In the genomic region with DNA sequence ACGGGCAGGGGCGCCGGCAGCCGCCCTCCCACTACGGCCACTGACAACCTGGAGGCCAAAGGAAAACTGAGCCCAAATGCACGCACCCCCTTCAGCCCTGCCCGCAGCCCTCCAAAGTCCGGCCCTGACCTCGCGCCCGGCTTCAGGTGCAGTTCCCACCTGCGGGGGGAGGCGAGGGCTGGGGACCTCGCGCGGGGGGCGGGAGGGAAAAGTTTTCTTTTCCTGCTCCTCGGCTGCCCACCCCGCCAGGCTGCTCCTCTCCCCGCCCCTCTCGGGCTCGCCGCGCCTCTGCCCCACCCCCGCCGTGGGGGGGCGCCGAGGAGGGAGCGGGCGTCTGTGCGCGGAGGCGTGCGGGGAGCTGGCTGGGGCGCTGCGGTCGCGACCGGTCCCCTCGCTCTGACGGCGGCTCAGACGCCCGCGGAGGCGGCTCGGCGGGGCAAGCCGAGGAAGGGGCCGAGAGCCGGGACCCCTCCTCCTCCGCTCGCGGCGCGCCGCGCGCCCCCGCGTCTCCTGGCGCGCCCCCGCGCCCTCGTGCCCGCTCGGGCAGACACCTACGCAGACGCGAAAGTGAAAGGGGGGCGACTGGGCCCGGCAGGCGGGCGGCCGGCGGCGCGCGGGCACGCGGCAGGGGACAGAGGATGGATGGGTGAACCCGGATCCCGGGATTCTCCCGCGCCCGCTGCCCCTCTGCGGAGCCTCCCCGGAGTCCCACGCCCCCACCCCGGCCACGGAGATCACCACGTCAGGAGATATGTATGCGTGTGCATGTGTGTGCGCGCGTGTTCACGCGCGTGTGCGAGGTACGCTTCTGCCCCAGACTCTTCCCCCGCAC, we compare ENCODE assay signal across 8 cellular contexts. TPM values are rescaled to one million over a fixed set of nuclear protein-coding genes. Genes with fewer than 3 reads are reported as not detected.
DNase-seq lines count a peak whose midpoint lies in the region; ATAC-seq, FAIRE-seq and TF ChIP-seq lines count a peak whose summit lies in the region.

No MANE protein-coding gene starts in this region.

- H3K36me3 ChIP-seq in SK-N-SH (replicated peaks in 1 of 2; ENCODE audit: control insufficient read depth in 1 of 2, insufficient read depth in 2 of 2, low read length in 1 of 2) (no peaks in the 10 kb centered on the region), right atrium auricular region (no peaks in the 10 kb centered on the region), prostate gland (no peaks in the 10 kb centered on the region)

- H3K27ac Mint-ChIP-seq in activated naive CD8-positive, alpha-beta T cell treated with anti-CD3 and anti-CD28 coated beads, Interleukin-2, amount 10 ng/mL, durations not matched to agents 7 days and 5 days = peak overlapping the region; percentile 84

- H3K79me2 ChIP-seq in SK-N-SH (ENCODE audit: insufficient read depth) = no peaks in the 10 kb centered on the region

- ATAC-seq in SK-N-SH treated with all-trans-retinoic acid at 6 μM for 48 hours = no peak
- ATAC-seq in activated naive CD8-positive, alpha-beta T cell treated with anti-CD3 and anti-CD28 coated beads, Interleukin-2, amount 10 ng/mL, durations not matched to agents 7 days and 5 days (ENCODE audit: low read depth) = peak; percentile 14

- H3K27ac ChIP-seq in SK-N-SH (ENCODE audit: low read depth in 2 of 2, low read length in 1 of 2) (no peak overlapping the region), right atrium auricular region (peak overlapping the region; percentile 93 to 97), prostate gland (peak overlapping the region; percentile 86 to 88)

- 0 out of 2 replicates have a peak overlapping the region, but pooled peaks have one; percentile 41 for H2AFZ ChIP-seq in SK-N-SH (ENCODE audit: low read depth)

- no peak for TF ChIP-seq CTCF in SK-N-SH (IDR thresholded peaks at IDR 0.05)
- TF ChIP-seq CTCF in right atrium auricular region (IDR thresholded peaks at IDR 0.05) = no peak
- TF ChIP-seq CTCF in prostate gland (IDR thresholded peaks at IDR 0.05) = no peak

- peaks cover 19% of the 10 kb centered on the region for H3K4me1 Mint-ChIP-seq in activated naive CD8-positive, alpha-beta T cell treated with anti-CD3 and anti-CD28 coated beads, Interleukin-2, amount 10 ng/mL, durations not matched to agents 7 days and 5 days

- H3K27me3 ChIP-seq in SK-N-SH (ENCODE audit: insufficient read depth) (peaks cover 65% of the 10 kb centered on the region), right atrium auricular region (no peaks in the 10 kb centered on the region), prostate gland (replicated peaks; ENCODE audit: insufficient read depth) (no peaks in the 10 kb centered on the region)

- DNase-seq in SK-N-SH (peak; percentile 72), RKO (ENCODE audit: low spot score) (peak; percentile 5), right atrium auricular region (ENCODE audit: low spot score) (peak; percentile 61), prostate gland (ENCODE audit: low spot score) (peak; percentile 67), urothelium cell line (ENCODE audit: low spot score) (peak; percentile 76), OCI-M2 (lab: John Stamatoyannopoulos, UW; ENCODE audit: unreplicated experiment) (no peak)
- DNase-seq in activated naive CD8-positive, alpha-beta T cell treated with anti-CD3 and anti-CD28 coated beads, Interleukin-2, amount 10 ng/mL, durations not matched to agents 7 days and 5 days = peak; percentile 86

- H3K9me3 ChIP-seq in SK-N-SH (no peaks in the 10 kb centered on the region), right atrium auricular region (no peaks in the 10 kb centered on the region), prostate gland (no peaks in the 10 kb centered on the region)

- FAIRE-seq in urothelium cell line (lab: Jason Lieb, UNC) = peak; percentile 50

- 0% methylated on average over 12 of the region's 103 CpGs for WGBS in SK-N-SH (ENCODE audit: low lambda C conversion rate)
- WGBS in prostate gland = under 1% methylated on average over 60 of the region's 103 CpGs

- H4K20me1 ChIP-seq in SK-N-SH (ENCODE audit: insufficient read depth) = no peaks in the 10 kb centered on the region

- no peak for TF ChIP-seq RAD21 in SK-N-SH (IDR thresholded peaks at IDR 0.05; ENCODE audit: low read length)

- H3K9ac ChIP-seq in SK-N-SH = no peak overlapping the region

- CTCF ChIA-PET in SK-N-SH (lab: Yijun Ruan, JAX) = no interaction called here

- H3K4me3 ChIP-seq in SK-N-SH (ENCODE audit: low read depth in 2 of 2, low read length in 1 of 2) (peak overlapping the region; percentile 48 to 51), right atrium auricular region (peak overlapping the region; percentile 88), prostate gland (peak overlapping the region; percentile 77 to 89)

- POLR2A ChIA-PET in SK-N-SH (lab: Yijun Ruan, JAX) = no interaction called here
- POLR2A ChIA-PET in activated naive CD8-positive, alpha-beta T cell treated with anti-CD3 and anti-CD28 coated beads, Interleukin-2, amount 10 ng/mL, durations not matched to agents 7 days and 5 days (lab: Charles Lee) = interaction anchor here (1.0 to 4.5 kb wide), 2 partner anchors 392 to 502 kb away, joined by 3 to 47 read pairs; no protein-coding TSS in a partner anchor

- H3K4me2 ChIP-seq in SK-N-SH = peak overlapping the region; percentile 96

- peaks cover 0 to 27% of the 10 kb centered on the region in 2 experiments; a peak in 1 of 4 replicates for H3K4me1 ChIP-seq in SK-N-SH (ENCODE audit: control insufficient read depth in 1 of 2, insufficient read depth in 2 of 2, low read depth in 1 of 2, low read length in 1 of 2)
- H3K4me1 ChIP-seq in right atrium auricular region = peaks cover 0 to 31% of the 10 kb centered on the region in 2 donors
- H3K4me1 ChIP-seq in prostate gland (replicated peaks) = no peaks in the 10 kb centered on the region

- H3K4me3 Mint-ChIP-seq in activated naive CD8-positive, alpha-beta T cell treated with anti-CD3 and anti-CD28 coated beads, Interleukin-2, amount 10 ng/mL, durations not matched to agents 7 days and 5 days = peak overlapping the region; percentile 85

- intact Hi-C loops in prostate gland (cut with DNase I) = no loop called here

- H3K27me3 Mint-ChIP-seq in activated naive CD8-positive, alpha-beta T cell treated with anti-CD3 and anti-CD28 coated beads, Interleukin-2, amount 10 ng/mL, durations not matched to agents 7 days and 5 days = peaks cover 7% of the 10 kb centered on the region

- no peaks in the 10 kb centered on the region for H3K9me2 ChIP-seq in SK-N-SH

- no peaks in the 10 kb centered on the region for H3K36me3 Mint-ChIP-seq in activated naive CD8-positive, alpha-beta T cell treated with anti-CD3 and anti-CD28 coated beads, Interleukin-2, amount 10 ng/mL, durations not matched to agents 7 days and 5 days

- peaks cover 18% of the 10 kb centered on the region for H3F3A ChIP-seq in SK-N-SH (replicated peaks; ENCODE audit: insufficient read depth)

- no peak for TF ChIP-seq POLR2A in prostate gland (IDR thresholded peaks at IDR 0.05)

- no peak for TF ChIP-seq EP300 in SK-N-SH (IDR thresholded peaks at IDR 0.05; ENCODE audit: borderline replicate concordance in 1 of 2, low read depth in 1 of 2, low read length in 1 of 2)

- H3K9me3 Mint-ChIP-seq in activated naive CD8-positive, alpha-beta T cell treated with anti-CD3 and anti-CD28 coated beads, Interleukin-2, amount 10 ng/mL, durations not matched to agents 7 days and 5 days = no peaks in the 10 kb centered on the region

TF ChIP-seq in SK-N-SH, 30 proteins besides CTCF, POLR2A, EP300 and RAD21 (continues in another document):
- TF ChIP-seq JUND (IDR thresholded peaks at IDR 0.05) = no peak
- TF ChIP-seq, protein P1, sequence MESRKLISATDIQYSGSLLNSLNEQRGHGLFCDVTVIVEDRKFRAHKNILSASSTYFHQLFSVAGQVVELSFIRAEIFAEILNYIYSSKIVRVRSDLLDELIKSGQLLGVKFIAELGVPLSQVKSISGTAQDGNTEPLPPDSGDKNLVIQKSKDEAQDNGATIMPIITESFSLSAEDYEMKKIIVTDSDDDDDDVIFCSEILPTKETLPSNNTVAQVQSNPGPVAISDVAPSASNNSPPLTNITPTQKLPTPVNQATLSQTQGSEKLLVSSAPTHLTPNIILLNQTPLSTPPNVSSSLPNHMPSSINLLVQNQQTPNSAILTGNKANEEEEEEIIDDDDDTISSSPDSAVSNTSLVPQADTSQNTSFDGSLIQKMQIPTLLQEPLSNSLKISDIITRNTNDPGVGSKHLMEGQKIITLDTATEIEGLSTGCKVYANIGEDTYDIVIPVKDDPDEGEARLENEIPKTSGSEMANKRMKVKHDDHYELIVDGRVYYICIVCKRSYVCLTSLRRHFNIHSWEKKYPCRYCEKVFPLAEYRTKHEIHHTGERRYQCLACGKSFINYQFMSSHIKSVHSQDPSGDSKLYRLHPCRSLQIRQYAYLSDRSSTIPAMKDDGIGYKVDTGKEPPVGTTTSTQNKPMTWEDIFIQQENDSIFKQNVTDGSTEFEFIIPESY (IDR thresholded peaks at IDR 0.05; ENCODE audit: borderline replicate concordance, low read depth) = no peak

TF ChIP-seq in SK-N-SH treated with all-trans-retinoic acid at 6 μM for 48 hours, 23 proteins besides CTCF, POLR2A, EP300 and RAD21:
- TF ChIP-seq ARNTL (CRISPR knock-in tag; IDR thresholded peaks at IDR 0.05; ENCODE audit: borderline replicate concordance, low read depth) = no peak
- TF ChIP-seq SNAI2 (CRISPR knock-in tag; IDR thresholded peaks at IDR 0.05) = no peak
- TF ChIP-seq ESRRG (CRISPR knock-in tag; IDR thresholded peaks at IDR 0.05) = no peak
- no peak for TF ChIP-seq ZNF8 (CRISPR knock-in tag; IDR thresholded peaks at IDR 0.05)
TF ChIP-seq in SK-N-SH treated with all-trans-retinoic acid at 6 μM for 48 hours: peak in this region for 0.

RNA-seq across cellular contexts. Expression of a gene that starts 3.1 kb away (rescaled TPM):
- polyA plus RNA-seq in SK-N-SH (2012; rRNA removed) = 0.02 and 0.03 TPM in 2 replicates
- 0.01 TPM in 2 replicates for polyA plus RNA-seq in SK-N-SH (2012; cell fraction: cytosol; rRNA removed)
- polyA plus RNA-seq in SK-N-SH (2012; cell fraction: nucleus; rRNA removed) = 0.01 and 0.02 TPM in 2 replicates
- total RNA-seq in activated naive CD8-positive, alpha-beta T cell treated with anti-CD3 and anti-CD28 coated beads, Interleukin-2, amount 10 ng/mL, durations not matched to agents 7 days and 5 days = 10 to 100 TPM; 19.5 to 24.4 TPM
- total RNA-seq in right atrium auricular region = 10 to 100 TPM; 15.7 to 39.9 TPM
- total RNA-seq in prostate gland = 10 to 100 TPM; 14.6 to 17.4 TPM

Comparison
In these comparisons a context has a peak if more than half of its experiments do, and no peak if none do; other contexts are left out.
1. H3K27ac ChIP-seq: peak in right atrium auricular region (2 of 2) and prostate gland (2 of 2); none in SK-N-SH (0 of 2).
2. Peak in every context shown above with its lines, with median percentiles within 50 percentile points of each other: H3K4me3 ChIP-seq.